13 cellular contexts compared by ENCODE assay signal in genomic region chr14:68686724-68687123, GRCh38.
A peak's percentile ranks its signal among the peaks of the same experiment; 100 is the strongest.
DNase-seq lines count a peak whose midpoint lies in the region; ATAC-seq, FAIRE-seq and TF ChIP-seq lines count a peak whose summit lies in the region.
"Had no signal": no experiment of that assay in that cellular context is flagged by ENCODE, and none has a peak within 500 bp of the region (broad histone marks: within the 10 kb centered on the region; RNA-seq: fewer than 3 reads in every experiment).

No MANE protein-coding gene starts in this region.

- no peak overlapping the region for H3K27ac ChIP-seq in CD4-positive, alpha-beta T cell (ENCODE audit: low read depth, low read length)
- peak overlapping the region; percentile 75 for H3K27ac ChIP-seq in astrocyte (ENCODE audit: low read depth, low read length)
- H3K27ac ChIP-seq: ascending aorta had no signal

- POLR2A ChIA-PET in CD4-positive, alpha-beta T cell (lab: Charles Lee), result interaction anchor here (1.4 kb wide), 1 partner anchor 93 kb away, joined by 3 read pairs; no protein-coding TSS in a partner anchor
- POLR2A ChIA-PET in naive thymus-derived CD8-positive, alpha-beta T cell (lab: Charles Lee), result interaction anchor here (1.4 to 4.8 kb wide), 6 partner anchors 8 to 403 kb away, joined by 4 to 94 read pairs (median 10); partner anchors contain the start of gene ZFP36L1

- no peaks in the 10 kb centered on the region for H3K79me2 ChIP-seq in astrocyte (ENCODE audit: insufficient read depth, low read length)

- intact Hi-C loops in CD4-positive, alpha-beta T cell (cut with DNase I, micrococcal nuclease), result loop anchor here (5.0 to 10.0 kb wide), 4 partner anchors 62 to 422 kb away; no protein-coding TSS in a partner anchor

- peak overlapping the region; percentile 94 for H3K27ac Mint-ChIP-seq in CD4-positive, alpha-beta T cell
- peak overlapping the region; percentile 94 for H3K27ac Mint-ChIP-seq in astrocyte (ENCODE audit: unreplicated experiment)
- H3K27ac Mint-ChIP-seq in naive thymus-derived CD8-positive, alpha-beta T cell, result peak overlapping the region; percentile 38 to 98 (median 96)

- H3K4me2 ChIP-seq in astrocyte (ENCODE audit: low read length), result no peak overlapping the region

- peak; percentile 97 for FAIRE-seq in HTR-8/SVneo (lab: Jason Lieb, UNC)
- FAIRE-seq in astrocyte (lab: Jason Lieb, UNC), result no peak

- no peaks in the 10 kb centered on the region for H4K20me1 ChIP-seq in astrocyte (ENCODE audit: insufficient read depth, low read length)

- no peak overlapping the region for H3K4me3 ChIP-seq in astrocyte (ENCODE audit: insufficient read depth, low read depth, low read length)
- H3K4me3 ChIP-seq: ascending aorta, Peyer's patch had no signal

- no peak for ATAC-seq in CD4-positive, alpha-beta T cell (ENCODE audit: poor library complexity)
- no peak for ATAC-seq in naive thymus-derived CD8-positive, alpha-beta T cell
- ATAC-seq in GM18867 (IDR thresholded peaks at IDR 0.05; ENCODE audit: unreplicated experiment), result no peak
- ATAC-seq in HG02840 (IDR thresholded peaks at IDR 0.05; ENCODE audit: low FRiP score, unreplicated experiment), result no peak

- H3K27me3 ChIP-seq in CD4-positive, alpha-beta T cell (ENCODE audit: control insufficient read depth, insufficient read depth, low read length), result no peaks in the 10 kb centered on the region
- no peaks in the 10 kb centered on the region for H3K27me3 ChIP-seq in astrocyte (ENCODE audit: insufficient read depth, low read length)
- H3K27me3 ChIP-seq: ascending aorta, Peyer's patch had no signal

- H3K9me3 ChIP-seq in CD4-positive, alpha-beta T cell (ENCODE audit: control insufficient read depth, low read length), result no peaks in the 10 kb centered on the region
- H3K9me3 ChIP-seq in astrocyte (ENCODE audit: insufficient read depth, low read depth, low read length), result no peaks in the 10 kb centered on the region
- H3K9me3 ChIP-seq: ascending aorta, Peyer's patch had no signal

- H3K4me3 Mint-ChIP-seq in CD4-positive, alpha-beta T cell, result no peak overlapping the region
- H3K4me3 Mint-ChIP-seq in astrocyte (ENCODE audit: unreplicated experiment), result no peak overlapping the region
- peak overlapping the region in 1 of 10 donors; percentile 30 for H3K4me3 Mint-ChIP-seq in naive thymus-derived CD8-positive, alpha-beta T cell

- H3K9me3 Mint-ChIP-seq in CD4-positive, alpha-beta T cell, result no peaks in the 10 kb centered on the region
- no peaks in the 10 kb centered on the region for H3K9me3 Mint-ChIP-seq in astrocyte (ENCODE audit: unreplicated experiment)
- H3K9me3 Mint-ChIP-seq in naive thymus-derived CD8-positive, alpha-beta T cell, result no peaks in the 10 kb centered on the region

- no peak for DNase-seq in CD4-positive, alpha-beta T cell
- DNase-seq in HTR-8/SVneo (ENCODE audit: insufficient read length, low spot score), result no peak
- no peak for DNase-seq in astrocyte (ENCODE audit: low read depth)
- no peak for DNase-seq in naive thymus-derived CD8-positive, alpha-beta T cell
- DNase-seq in C1 segment of cervical spinal cord (lab: John Stamatoyannopoulos, UW), result no peak
- DNase-seq: foreskin melanocyte; GF-D8; NCI-H1417; stimulated activated CD4-positive, alpha-beta T cell treated with anti-CD3 and anti-CD28 coated beads, Interleukin-4, amount 100 ng/mL, for 4 hours had no signal

- H3K27me3 Mint-ChIP-seq in CD4-positive, alpha-beta T cell, result no peaks in the 10 kb centered on the region
- H3K27me3 Mint-ChIP-seq in astrocyte (ENCODE audit: low read depth, unreplicated experiment), result no peaks in the 10 kb centered on the region
- H3K27me3 Mint-ChIP-seq in naive thymus-derived CD8-positive, alpha-beta T cell, result no peaks in the 10 kb centered on the region

- H3K36me3 ChIP-seq in astrocyte (ENCODE audit: insufficient read depth, low read length), result no peaks in the 10 kb centered on the region
- H3K36me3 ChIP-seq: ascending aorta, Peyer's patch had no signal

- no peak overlapping the region for H3K9ac ChIP-seq in astrocyte (ENCODE audit: low read length)

- H3K4me1 ChIP-seq in astrocyte (ENCODE audit: insufficient read depth, low read length), result peaks cover 54% of the 10 kb centered on the region

- H2AFZ ChIP-seq in astrocyte (ENCODE audit: low read depth, low read length), result no peak overlapping the region

- CTCF ChIA-PET in CD4-positive, alpha-beta T cell (lab: Charles Lee), result interaction anchor here (1.3 to 1.7 kb wide), 2 partner anchors 98 to 438 kb away, joined by 3 to 6 read pairs; no protein-coding TSS in a partner anchor

- TF ChIP-seq CTCF in CD4-positive, alpha-beta T cell (IDR thresholded peaks at IDR 0.05), result no peak
- TF ChIP-seq CTCF in astrocyte (IDR thresholded peaks at IDR 0.05; ENCODE audit: insufficient read depth, low read depth, low read length), result no peak

- H3K36me3 Mint-ChIP-seq in CD4-positive, alpha-beta T cell (ENCODE audit: low read depth), result no peaks in the 10 kb centered on the region
- H3K36me3 Mint-ChIP-seq in astrocyte (ENCODE audit: low read depth, unreplicated experiment), result no peaks in the 10 kb centered on the region
- H3K36me3 Mint-ChIP-seq in naive thymus-derived CD8-positive, alpha-beta T cell, result no peaks in the 10 kb centered on the region

- H3K4me1 Mint-ChIP-seq in CD4-positive, alpha-beta T cell (ENCODE audit: low read depth), result peaks cover 61% of the 10 kb centered on the region
- peaks cover 61% of the 10 kb centered on the region for H3K4me1 Mint-ChIP-seq in astrocyte (ENCODE audit: low read depth, unreplicated experiment)
- peaks cover 31 to 74% (median 61%) of the 10 kb centered on the region in 4 donors for H3K4me1 Mint-ChIP-seq in naive thymus-derived CD8-positive, alpha-beta T cell
